In genomic region chr6:165597821-165598220, GRCh38 we compare ENCODE assay signal across 34 cellular contexts.
"Had no signal": no experiment of that assay in that cellular context is flagged by ENCODE, and none has a peak within 500 bp of the region (broad histone marks: within the 10 kb centered on the region; RNA-seq: fewer than 3 reads in every experiment).

No MANE protein-coding gene starts in this region.

- H3K27ac ChIP-seq: adrenal gland, ascending aorta, body of pancreas, brain microvascular endothelial cell, breast epithelium, cardiac muscle cell had no signal

- H3K9me3 ChIP-seq: adrenal gland, breast epithelium had no signal

- H3K4me3 ChIP-seq: adrenal gland, ascending aorta, body of pancreas, breast epithelium, cardiac muscle cell had no signal

- H3K4me1 ChIP-seq: adrenal gland, ascending aorta, body of pancreas, breast epithelium had no signal

- FAIRE-seq: astrocyte, bronchial epithelial cell had no signal

- ATAC-seq: activated naive CD4-positive, alpha-beta T cell treated with anti-CD3 and anti-CD28 coated beads, Interleukin-2, amount 50 U/mL, for 72 hours; activated naive CD8-positive, alpha-beta T cell treated with anti-CD3 and anti-CD28 coated beads, Interleukin-2, amount 50 U/mL, for 24 hours; activated T-cell treated with anti-CD3 and anti-CD28 coated beads, Interleukin-2, amount 50 U/mL, for 4 hours; activated T-cell treated with anti-CD3 and anti-CD28 coated beads, Interleukin-2, amount 50 U/mL, for 72 hours; activated T-helper 17 cell treated with anti-CD3 and anti-CD28 coated beads, Interleukin-2, amount 50 U/mL, for 72 hours; body of pancreas had no signal

- DNase-seq: activated effector memory CD4-positive, alpha-beta T cell treated with anti-CD3 and anti-CD28 coated beads, Interleukin-2, amount 50 U/mL, for 16 hours; activated effector memory CD4-positive, alpha-beta T cell treated with Interleukin-2 at 50 U/mL for 16 hours; activated gamma-delta T cell; activated gamma-delta T cell treated with Interleukin-2 at 50 U/mL for 16 hours; activated naive CD4-positive, alpha-beta T cell; activated naive CD4-positive, alpha-beta T cell treated with anti-CD3 and anti-CD28 coated beads for 36 hours; activated naive CD4-positive, alpha-beta T cell treated with anti-CD3 and anti-CD28 coated beads, Interleukin-2, amount 10 ng/mL, durations not matched to agents 7 days and 5 days; activated naive CD4-positive, alpha-beta T cell treated with anti-CD3 and anti-CD28 coated beads, Interleukin-2, amount 50 U/mL, for 16 hours; activated naive CD4-positive, alpha-beta T cell treated with Interleukin-2 at 50 U/mL for 16 hours; activated naive CD8-positive, alpha-beta T cell treated with anti-CD3 and anti-CD28 coated beads for 36 hours; activated naive CD8-positive, alpha-beta T cell treated with anti-CD3 and anti-CD28 coated beads, Interleukin-2, amount 10 ng/mL, durations not matched to agents 7 days and 5 days; activated naive CD8-positive, alpha-beta T cell treated with anti-CD3 and anti-CD28 coated beads, Interleukin-2, amount 50 U/mL, for 24 hours; activated T-cell treated with anti-CD3 and anti-CD28 coated beads, Interleukin-2, amount 50 U/mL, for 1 hour; activated T-cell treated with anti-CD3 and anti-CD28 coated beads, Interleukin-2, amount 50 U/mL, for 24 hours; activated T-cell treated with anti-CD3 and anti-CD28 coated beads, Interleukin-2, amount 50 U/mL, for 4 hours; activated T-cell treated with anti-CD3 and anti-CD28 coated beads, Interleukin-2, amount 50 U/mL, for 48 hours; activated T-cell treated with anti-CD3 and anti-CD28 coated beads, Interleukin-2, amount 50 U/mL, for 72 hours; adrenal gland; amniotic stem cell; amygdala; anterior cingulate cortex; aorta; body of pancreas; brain microvascular endothelial cell; caudate nucleus; central memory CD4-positive, alpha-beta T cell; cerebellar nuclear complex had no signal

- H3K27me3 ChIP-seq: adrenal gland, ascending aorta, body of pancreas, brain microvascular endothelial cell, breast epithelium, cardiac muscle cell had no signal

- H3K36me3 ChIP-seq: adrenal gland, ascending aorta, brain microvascular endothelial cell, breast epithelium, cardiac muscle cell had no signal
